8 cellular contexts compared by ENCODE assay signal in genomic region chr12:130838284-130838950, GRCh38. TPM values are rescaled to one million over a fixed set of nuclear protein-coding genes. Genes with fewer than 3 reads are reported as not detected.
DNase-seq lines count a peak whose midpoint lies in the region; ATAC-seq and TF ChIP-seq lines count a peak whose summit lies in the region.

No MANE protein-coding gene starts in this region.

- peaks cover 4% of the 10 kb centered on the region for H3K36me3 Mint-ChIP-seq in activated CD8-positive, alpha-beta T cell treated with anti-CD3 and anti-CD28 coated beads, Interleukin-2, amount 10 ng/mL, durations not matched to agents 7 days and 5 days (ENCODE audit: low read depth)
- no peaks in the 10 kb centered on the region for H3K36me3 Mint-ChIP-seq in natural killer cell treated with Interleukin-12 subunit alpha and Interleukin-12 subunit beta and Interleukin-15 and Interleukin-18, amount 100 ng/mL, for 72 hours

- peaks cover 34% of the 10 kb centered on the region for H3K4me1 Mint-ChIP-seq in activated CD8-positive, alpha-beta T cell treated with anti-CD3 and anti-CD28 coated beads, Interleukin-2, amount 10 ng/mL, durations not matched to agents 7 days and 5 days (ENCODE audit: low read depth)
- peaks cover 11 to 12% of the 10 kb centered on the region in 2 donors for H3K4me1 Mint-ChIP-seq in natural killer cell treated with Interleukin-12 subunit alpha and Interleukin-12 subunit beta and Interleukin-15 and Interleukin-18, amount 100 ng/mL, for 72 hours (ENCODE audit: low read depth in 2 of 2)

- H3K4me3 ChIP-seq in fibroblast of mammary gland (ENCODE audit: control insufficient read depth, low read depth, low read length), result peak overlapping the region; percentile 86

- DNase-seq in G401 (ENCODE audit: low spot score), result peak; percentile 51
- peak; percentile 31 for DNase-seq in M059J (ENCODE audit: low read depth)
- DNase-seq in activated CD8-positive, alpha-beta T cell treated with anti-CD3 and anti-CD28 coated beads, Interleukin-2, amount 10 ng/mL, durations not matched to agents 7 days and 5 days, result peak; percentile 46
- no peak for DNase-seq in fibroblast of mammary gland (ENCODE audit: low read depth)
- peak; percentile 60 for DNase-seq in natural killer cell treated with Interleukin-12 subunit alpha and Interleukin-12 subunit beta and Interleukin-15 and Interleukin-18, amount 100 ng/mL, for 72 hours (ENCODE audit: low spot score)

- CTCF ChIA-PET in activated CD8-positive, alpha-beta T cell treated with anti-CD3 and anti-CD28 coated beads, Interleukin-2, amount 10 ng/mL, durations not matched to agents 7 days and 5 days (lab: Charles Lee), result interaction anchor here (1.4 to 5.6 kb wide), 3 partner anchors 8 to 32 kb away, joined by 3 to 45 read pairs (median 13); no protein-coding TSS in a partner anchor

- no peaks in the 10 kb centered on the region for H3K27me3 Mint-ChIP-seq in activated CD8-positive, alpha-beta T cell treated with anti-CD3 and anti-CD28 coated beads, Interleukin-2, amount 10 ng/mL, durations not matched to agents 7 days and 5 days (ENCODE audit: low read depth)
- peaks cover 0 to 6% of the 10 kb centered on the region in 2 donors for H3K27me3 Mint-ChIP-seq in natural killer cell treated with Interleukin-12 subunit alpha and Interleukin-12 subunit beta and Interleukin-15 and Interleukin-18, amount 100 ng/mL, for 72 hours

- POLR2A ChIA-PET in activated CD8-positive, alpha-beta T cell treated with anti-CD3 and anti-CD28 coated beads, Interleukin-2, amount 10 ng/mL, durations not matched to agents 7 days and 5 days (lab: Charles Lee), result interaction anchor here (1.5 kb wide), 1 partner anchor 32 kb away, joined by 4 read pairs; no protein-coding TSS in a partner anchor

- no peak overlapping the region for H3K27ac Mint-ChIP-seq in activated CD8-positive, alpha-beta T cell treated with anti-CD3 and anti-CD28 coated beads, Interleukin-2, amount 10 ng/mL, durations not matched to agents 7 days and 5 days
- H3K27ac Mint-ChIP-seq in natural killer cell treated with Interleukin-12 subunit alpha and Interleukin-12 subunit beta and Interleukin-15 and Interleukin-18, amount 100 ng/mL, for 72 hours, result no peak overlapping the region

- in situ Hi-C loops in G401 (cut with HindIII; ENCODE audit: low sequenced_read_pairs), result no loop called here

- TF ChIP-seq CTCF in fibroblast of mammary gland (conservative IDR thresholded peaks at IDR 0.05; ENCODE audit: control insufficient read depth, insufficient read depth, low read depth, low read length), result no peak

- ATAC-seq in GM21825 (IDR thresholded peaks at IDR 0.05; ENCODE audit: unreplicated experiment), result peak; percentile 25
- peak; percentile 48 for ATAC-seq in activated CD8-positive, alpha-beta T cell treated with anti-CD3 and anti-CD28 coated beads, Interleukin-2, amount 10 ng/mL, durations not matched to agents 7 days and 5 days
- peak in 1 of 2 donors; percentile 46 for ATAC-seq in natural killer cell treated with Interleukin-12 subunit alpha and Interleukin-12 subunit beta and Interleukin-15 and Interleukin-18, amount 100 ng/mL, for 72 hours
- ATAC-seq in HG03469 (IDR thresholded peaks at IDR 0.05; ENCODE audit: unreplicated experiment), result no peak
- ATAC-seq in GM18873 (IDR thresholded peaks at IDR 0.05; ENCODE audit: low FRiP score, unreplicated experiment), result no peak

- H3K9me3 Mint-ChIP-seq in activated CD8-positive, alpha-beta T cell treated with anti-CD3 and anti-CD28 coated beads, Interleukin-2, amount 10 ng/mL, durations not matched to agents 7 days and 5 days (ENCODE audit: insufficient read depth), result no peaks in the 10 kb centered on the region
- H3K9me3 Mint-ChIP-seq in natural killer cell treated with Interleukin-12 subunit alpha and Interleukin-12 subunit beta and Interleukin-15 and Interleukin-18, amount 100 ng/mL, for 72 hours, result no peaks in the 10 kb centered on the region

- peak overlapping the region; percentile 81 for H3K4me3 Mint-ChIP-seq in activated CD8-positive, alpha-beta T cell treated with anti-CD3 and anti-CD28 coated beads, Interleukin-2, amount 10 ng/mL, durations not matched to agents 7 days and 5 days
- peak overlapping the region; percentile 66 for H3K4me3 Mint-ChIP-seq in natural killer cell treated with Interleukin-12 subunit alpha and Interleukin-12 subunit beta and Interleukin-15 and Interleukin-18, amount 100 ng/mL, for 72 hours

RNA-seq across cellular contexts. Expression of gene STX2, which starts 0.6 kb away (rescaled TPM):
- 29.1 and 48.7 TPM in 2 replicates for total RNA-seq in G401 (2014; rRNA removed; shearing (Covaris generic))
- total RNA-seq in M059J (2014; rRNA removed; shearing (Covaris generic)), result 17.8 and 29.2 TPM in 2 replicates
- 10 to 100 TPM; 24.5 to 24.9 TPM for total RNA-seq in activated CD8-positive, alpha-beta T cell treated with anti-CD3 and anti-CD28 coated beads, Interleukin-2, amount 10 ng/mL, durations not matched to agents 7 days and 5 days
- 10 to 100 TPM in 1 of 2 donors, 1 to 10 TPM in 1; 9.0 to 16.4 TPM for total RNA-seq in natural killer cell treated with Interleukin-12 subunit alpha and Interleukin-12 subunit beta and Interleukin-15 and Interleukin-18, amount 100 ng/mL, for 72 hours

RNA-seq across cellular contexts. Expression of gene RAN, which starts 33.4 kb away (rescaled TPM):
- 1,063 and 1,122 TPM in 2 replicates for total RNA-seq in G401 (2014; rRNA removed; shearing (Covaris generic))
- total RNA-seq in M059J (2014; rRNA removed; shearing (Covaris generic)), result 435 and 579 TPM in 2 replicates
- total RNA-seq in activated CD8-positive, alpha-beta T cell treated with anti-CD3 and anti-CD28 coated beads, Interleukin-2, amount 10 ng/mL, durations not matched to agents 7 days and 5 days, result 1,000 to 10,000 TPM; 1,319 to 1,332 TPM
- 1,000 to 10,000 TPM; 1,073 to 1,486 TPM for total RNA-seq in natural killer cell treated with Interleukin-12 subunit alpha and Interleukin-12 subunit beta and Interleukin-15 and Interleukin-18, amount 100 ng/mL, for 72 hours

Comparison
In these comparisons a context has a peak if more than half of its experiments do, and no peak if none do; other contexts are left out.
1. ATAC-seq: peak in GM21825 (single experiment) and activated CD8-positive, alpha-beta T cell treated with anti-CD3 and anti-CD28 coated beads, Interleukin-2, amount 10 ng/mL, durations not matched to agents 7 days and 5 days (single experiment); none in HG03469 (single experiment) and GM18873 (single experiment).